ENCODE assay signal across 1 cellular context in genomic region chr5:175854231-175855040, GRCh38.
TF ChIP-seq lines count a peak whose summit lies in the region.

No MANE protein-coding gene starts in this region.

TF ChIP-seq in HepG2, 621 proteins besides CTCF, POLR2A, EP300 and RAD21 (continued from another document and continues in another):
- TF ChIP-seq POGK (CRISPR knock-in tag; conservative IDR thresholded peaks at IDR 0.05) (no peak), EEA1 (CRISPR knock-in tag; IDR thresholded peaks at IDR 0.05; ENCODE audit: borderline replicate concordance) (no peak), ZNF562 (CRISPR knock-in tag; IDR thresholded peaks at IDR 0.05; ENCODE audit: borderline replicate concordance) (no peak), CCAR2 (optimal IDR thresholded peaks at IDR 0.05; ENCODE audit: low read depth, low read length) (no peak), ZKSCAN8 (CRISPR knock-in tag; IDR thresholded peaks at IDR 0.05; ENCODE audit: borderline replicate concordance) (peak; percentile 88), TBL1XR1 (IDR thresholded peaks at IDR 0.05; ENCODE audit: borderline replicate concordance, low read length, partially characterized antibody) (peak; percentile 18), THAP7 (CRISPR knock-in tag; IDR thresholded peaks at IDR 0.05) (no peak), ZNF503 (CRISPR knock-in tag; IDR thresholded peaks at IDR 0.05) (peak; percentile 96), ZNF709 (CRISPR knock-in tag; IDR thresholded peaks at IDR 0.05) (0 out of 2 replicates have a peak, but pooled peaks have one; percentile 25), POGZ (CRISPR knock-in tag; IDR thresholded peaks at IDR 0.05) (peak; percentile 61; the same call in 1 of the 2 replicates), EZH2 (conservative IDR thresholded peaks at IDR 0.05; ENCODE audit: low read depth, low read length) (no peak), ETS1 (CRISPR knock-in tag; IDR thresholded peaks at IDR 0.05) (no peak), NR2F1 (CRISPR knock-in tag; IDR thresholded peaks at IDR 0.05) (peak; percentile 35 to 81; a peak in 3 of 4 replicates), GZF1 (CRISPR knock-in tag; IDR thresholded peaks at IDR 0.05) (no peak), BHLHE40 (IDR thresholded peaks at IDR 0.05; ENCODE audit: low read length) (peak; percentile 71; the same call in 1 of the 2 replicates), KLF13 (CRISPR knock-in tag; IDR thresholded peaks at IDR 0.05) (no peak), ZNF484 (CRISPR knock-in tag; IDR thresholded peaks at IDR 0.05; ENCODE audit: borderline replicate concordance, low read depth) (no peak), MIXL1 (CRISPR knock-in tag; IDR thresholded peaks at IDR 0.05) (peak; percentile 43; the same call in 1 of the 2 replicates), NFE2L1 (CRISPR knock-in tag; IDR thresholded peaks at IDR 0.05; ENCODE audit: borderline replicate concordance) (no peak), ZNF224 (CRISPR knock-in tag; IDR thresholded peaks at IDR 0.05) (no peak), ZFP36 (IDR thresholded peaks at IDR 0.05; ENCODE audit: borderline replicate concordance, low read depth, low read length, partially characterized antibody) (no peak), ZNF605 (CRISPR knock-in tag; IDR thresholded peaks at IDR 0.05) (0 out of 2 replicates have a peak, but pooled peaks have one; percentile 26), MZF1 (CRISPR knock-in tag; IDR thresholded peaks at IDR 0.05; ENCODE audit: borderline replicate concordance) (no peak), ZNF121 (CRISPR knock-in tag; IDR thresholded peaks at IDR 0.05) (peak; percentile 93), ATF7-NPFF (CRISPR knock-in tag; IDR thresholded peaks at IDR 0.05; ENCODE audit: low read depth) (no peak; the same call in 1 of the 2 replicates), ZNF354B (CRISPR knock-in tag; IDR thresholded peaks at IDR 0.05) (no peak), KAT7 (CRISPR knock-in tag; IDR thresholded peaks at IDR 0.05; ENCODE audit: borderline replicate concordance) (no peak), HNRNPH1 (optimal IDR thresholded peaks at IDR 0.05; ENCODE audit: low read depth, low read length) (no peak), ZSCAN12 (CRISPR knock-in tag; IDR thresholded peaks at IDR 0.05) (no peak), ZNF883 (CRISPR knock-in tag; IDR thresholded peaks at IDR 0.05; ENCODE audit: not compliant biosample characterization) (no peak), SP4 (CRISPR knock-in tag; IDR thresholded peaks at IDR 0.05) (no peak), AGO1 (IDR thresholded peaks at IDR 0.05; ENCODE audit: low read depth, low read length, poor library complexity, severe bottlenecking) (no peak), ZNF251 (CRISPR knock-in tag; IDR thresholded peaks at IDR 0.05) (no peak), MLLT10 (CRISPR knock-in tag; IDR thresholded peaks at IDR 0.05) (no peak), KLF16 (CRISPR knock-in tag; IDR thresholded peaks at IDR 0.05) (peak in 1 of 2 experiments; percentile 85; a peak in 1 of 4 replicates), MAZ (IDR thresholded peaks at IDR 0.05; ENCODE audit: borderline replicate concordance, low read depth, low read length) (no peak), MAZ (CRISPR knock-in tag; IDR thresholded peaks at IDR 0.05; ENCODE audit: low read depth) (0 out of 2 replicates have a peak, but pooled peaks have one; percentile 56), HNF4A (CRISPR knock-in tag; IDR thresholded peaks at IDR 0.05) (peak; percentile 82), ZBTB2 (CRISPR knock-in tag; IDR thresholded peaks at IDR 0.05; ENCODE audit: low read depth) (no peak)
- TF ChIP-seq, protein P1, sequence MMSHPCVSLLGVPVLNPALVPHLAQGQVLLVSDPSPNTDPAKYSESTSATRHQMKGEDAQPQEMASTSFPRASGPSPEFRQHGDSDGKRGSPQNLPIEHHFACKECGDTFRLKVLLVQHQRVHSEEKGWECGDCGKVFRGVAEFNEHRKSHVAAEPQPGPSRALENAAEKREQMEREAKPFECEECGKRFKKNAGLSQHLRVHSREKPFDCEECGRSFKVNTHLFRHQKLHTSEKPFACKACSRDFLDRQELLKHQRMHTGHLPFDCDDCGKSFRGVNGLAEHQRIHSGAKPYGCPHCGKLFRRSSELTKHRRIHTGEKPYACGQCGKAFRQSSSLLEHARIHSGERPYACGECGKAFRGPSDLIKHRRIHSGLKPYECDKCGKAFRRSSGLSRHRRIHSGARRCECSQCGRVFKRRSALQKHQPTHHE (CRISPR knock-in tag; IDR thresholded peaks at IDR 0.05; ENCODE audit: borderline replicate concordance), result no peak; the same call in 1 of the 2 replicates
- TF ChIP-seq, protein P2, sequence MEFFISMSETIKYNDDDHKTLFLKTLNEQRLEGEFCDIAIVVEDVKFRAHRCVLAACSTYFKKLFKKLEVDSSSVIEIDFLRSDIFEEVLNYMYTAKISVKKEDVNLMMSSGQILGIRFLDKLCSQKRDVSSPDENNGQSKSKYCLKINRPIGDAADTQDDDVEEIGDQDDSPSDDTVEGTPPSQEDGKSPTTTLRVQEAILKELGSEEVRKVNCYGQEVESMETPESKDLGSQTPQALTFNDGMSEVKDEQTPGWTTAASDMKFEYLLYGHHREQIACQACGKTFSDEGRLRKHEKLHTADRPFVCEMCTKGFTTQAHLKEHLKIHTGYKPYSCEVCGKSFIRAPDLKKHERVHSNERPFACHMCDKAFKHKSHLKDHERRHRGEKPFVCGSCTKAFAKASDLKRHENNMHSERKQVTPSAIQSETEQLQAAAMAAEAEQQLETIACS (CRISPR knock-in tag; IDR thresholded peaks at IDR 0.05), result no peak
- TF ChIP-seq, protein P3, sequence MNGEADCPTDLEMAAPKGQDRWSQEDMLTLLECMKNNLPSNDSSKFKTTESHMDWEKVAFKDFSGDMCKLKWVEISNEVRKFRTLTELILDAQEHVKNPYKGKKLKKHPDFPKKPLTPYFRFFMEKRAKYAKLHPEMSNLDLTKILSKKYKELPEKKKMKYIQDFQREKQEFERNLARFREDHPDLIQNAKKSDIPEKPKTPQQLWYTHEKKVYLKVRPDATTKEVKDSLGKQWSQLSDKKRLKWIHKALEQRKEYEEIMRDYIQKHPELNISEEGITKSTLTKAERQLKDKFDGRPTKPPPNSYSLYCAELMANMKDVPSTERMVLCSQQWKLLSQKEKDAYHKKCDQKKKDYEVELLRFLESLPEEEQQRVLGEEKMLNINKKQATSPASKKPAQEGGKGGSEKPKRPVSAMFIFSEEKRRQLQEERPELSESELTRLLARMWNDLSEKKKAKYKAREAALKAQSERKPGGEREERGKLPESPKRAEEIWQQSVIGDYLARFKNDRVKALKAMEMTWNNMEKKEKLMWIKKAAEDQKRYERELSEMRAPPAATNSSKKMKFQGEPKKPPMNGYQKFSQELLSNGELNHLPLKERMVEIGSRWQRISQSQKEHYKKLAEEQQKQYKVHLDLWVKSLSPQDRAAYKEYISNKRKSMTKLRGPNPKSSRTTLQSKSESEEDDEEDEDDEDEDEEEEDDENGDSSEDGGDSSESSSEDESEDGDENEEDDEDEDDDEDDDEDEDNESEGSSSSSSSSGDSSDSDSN (CRISPR knock-in tag; IDR thresholded peaks at IDR 0.05), result no peak
- TF ChIP-seq, protein P4, sequence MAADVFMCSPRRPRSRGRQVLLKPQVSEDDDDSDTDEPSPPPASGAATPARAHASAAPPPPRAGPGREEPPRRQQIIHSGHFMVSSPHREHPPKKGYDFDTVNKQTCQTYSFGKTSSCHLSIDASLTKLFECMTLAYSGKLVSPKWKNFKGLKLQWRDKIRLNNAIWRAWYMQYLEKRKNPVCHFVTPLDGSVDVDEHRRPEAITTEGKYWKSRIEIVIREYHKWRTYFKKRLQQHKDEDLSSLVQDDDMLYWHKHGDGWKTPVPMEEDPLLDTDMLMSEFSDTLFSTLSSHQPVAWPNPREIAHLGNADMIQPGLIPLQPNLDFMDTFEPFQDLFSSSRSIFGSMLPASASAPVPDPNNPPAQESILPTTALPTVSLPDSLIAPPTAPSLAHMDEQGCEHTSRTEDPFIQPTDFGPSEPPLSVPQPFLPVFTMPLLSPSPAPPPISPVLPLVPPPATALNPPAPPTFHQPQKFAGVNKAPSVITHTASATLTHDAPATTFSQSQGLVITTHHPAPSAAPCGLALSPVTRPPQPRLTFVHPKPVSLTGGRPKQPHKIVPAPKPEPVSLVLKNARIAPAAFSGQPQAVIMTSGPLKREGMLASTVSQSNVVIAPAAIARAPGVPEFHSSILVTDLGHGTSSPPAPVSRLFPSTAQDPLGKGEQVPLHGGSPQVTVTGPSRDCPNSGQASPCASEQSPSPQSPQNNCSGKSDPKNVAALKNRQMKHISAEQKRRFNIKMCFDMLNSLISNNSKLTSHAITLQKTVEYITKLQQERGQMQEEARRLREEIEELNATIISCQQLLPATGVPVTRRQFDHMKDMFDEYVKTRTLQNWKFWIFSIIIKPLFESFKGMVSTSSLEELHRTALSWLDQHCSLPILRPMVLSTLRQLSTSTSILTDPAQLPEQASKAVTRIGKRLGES (CRISPR knock-in tag; IDR thresholded peaks at IDR 0.05; ENCODE audit: borderline replicate concordance), result no peak
- TF ChIP-seq, protein P5, sequence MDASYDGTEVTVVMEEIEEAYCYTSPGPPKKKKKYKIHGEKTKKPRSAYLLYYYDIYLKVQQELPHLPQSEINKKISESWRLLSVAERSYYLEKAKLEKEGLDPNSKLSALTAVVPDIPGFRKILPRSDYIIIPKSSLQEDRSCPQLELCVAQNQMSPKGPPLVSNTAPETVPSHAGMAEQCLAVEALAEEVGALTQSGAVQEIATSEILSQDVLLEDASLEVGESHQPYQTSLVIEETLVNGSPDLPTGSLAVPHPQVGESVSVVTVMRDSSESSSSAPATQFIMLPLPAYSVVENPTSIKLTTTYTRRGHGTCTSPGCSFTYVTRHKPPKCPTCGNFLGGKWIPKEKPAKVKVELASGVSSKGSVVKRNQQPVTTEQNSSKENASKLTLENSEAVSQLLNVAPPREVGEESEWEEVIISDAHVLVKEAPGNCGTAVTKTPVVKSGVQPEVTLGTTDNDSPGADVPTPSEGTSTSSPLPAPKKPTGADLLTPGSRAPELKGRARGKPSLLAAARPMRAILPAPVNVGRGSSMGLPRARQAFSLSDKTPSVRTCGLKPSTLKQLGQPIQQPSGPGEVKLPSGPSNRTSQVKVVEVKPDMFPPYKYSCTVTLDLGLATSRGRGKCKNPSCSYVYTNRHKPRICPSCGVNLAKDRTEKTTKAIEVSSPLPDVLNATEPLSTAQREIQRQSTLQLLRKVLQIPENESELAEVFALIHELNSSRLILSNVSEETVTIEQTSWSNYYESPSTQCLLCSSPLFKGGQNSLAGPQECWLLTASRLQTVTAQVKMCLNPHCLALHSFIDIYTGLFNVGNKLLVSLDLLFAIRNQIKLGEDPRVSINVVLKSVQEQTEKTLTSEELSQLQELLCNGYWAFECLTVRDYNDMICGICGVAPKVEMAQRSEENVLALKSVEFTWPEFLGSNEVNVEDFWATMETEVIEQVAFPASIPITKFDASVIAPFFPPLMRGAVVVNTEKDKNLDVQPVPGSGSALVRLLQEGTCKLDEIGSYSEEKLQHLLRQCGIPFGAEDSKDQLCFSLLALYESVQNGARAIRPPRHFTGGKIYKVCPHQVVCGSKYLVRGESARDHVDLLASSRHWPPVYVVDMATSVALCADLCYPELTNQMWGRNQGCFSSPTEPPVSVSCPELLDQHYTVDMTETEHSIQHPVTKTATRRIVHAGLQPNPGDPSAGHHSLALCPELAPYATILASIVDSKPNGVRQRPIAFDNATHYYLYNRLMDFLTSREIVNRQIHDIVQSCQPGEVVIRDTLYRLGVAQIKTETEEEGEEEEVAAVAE (CRISPR knock-in tag; IDR thresholded peaks at IDR 0.05; ENCODE audit: borderline replicate concordance), result no peak; the same call in none of the 2 replicates
